In genomic region chr1:38657873-38658272, GRCh38 we compare ENCODE assay signal across 9 cellular contexts.
"Had no signal": no experiment of that assay in that cellular context is flagged by ENCODE, and none has a peak within 500 bp of the region (broad histone marks: within the 10 kb centered on the region; RNA-seq: fewer than 3 reads in every experiment).

No MANE protein-coding gene starts in this region.

- H3K36me3 ChIP-seq: HAP-1 had no signal

- H3K4me1 Mint-ChIP-seq: IgD-negative memory B cell had no signal

- H3K9ac ChIP-seq: GM23248 had no signal

- ATAC-seq: HCT116 had no signal

- DNase-seq: GM23248, GOT3, H7, HFFc6, KG1 had no signal

- H2AFZ ChIP-seq: GM23248 had no signal

- H3K27ac Mint-ChIP-seq: HFFc6, IgD-negative memory B cell had no signal

- H3K9me3 ChIP-seq: HAP-1 had no signal

- H3K4me3 ChIP-seq: GM23248, HAP-1 had no signal

- H3K27ac ChIP-seq: GM23248, HL-60 had no signal

- H3K4me3 Mint-ChIP-seq: HFFc6, IgD-negative memory B cell had no signal

- H3K36me3 Mint-ChIP-seq: IgD-negative memory B cell had no signal
